In genomic region chr12:13024151-13024946, GRCh38 we compare ENCODE assay signal across 9 cellular contexts. TPM values are rescaled to one million over a fixed set of nuclear protein-coding genes. Genes with fewer than 3 reads are reported as not detected.
DNase-seq lines count a peak whose midpoint lies in the region; ATAC-seq and TF ChIP-seq lines count a peak whose summit lies in the region.
"Had no signal": no experiment of that assay in that cellular context is flagged by ENCODE, and none has a peak within 500 bp of the region (broad histone marks: within the 10 kb centered on the region; RNA-seq: fewer than 3 reads in every experiment).

No MANE protein-coding gene starts in this region.

- no peaks in the 10 kb centered on the region for H3F3A ChIP-seq in Loucy (ENCODE audit: low read depth)

- no peaks in the 10 kb centered on the region for H4K20me1 ChIP-seq in Loucy (ENCODE audit: insufficient read depth, low read length, poor library complexity, severe bottlenecking)

- H3K4me2 ChIP-seq in Loucy (ENCODE audit: low read depth, low read length, poor library complexity, severe bottlenecking), result no peak overlapping the region

- peaks cover 9% of the 10 kb centered on the region for H3K4me1 ChIP-seq in Loucy (ENCODE audit: insufficient read depth, low read length, poor library complexity, severe bottlenecking)

- no peak overlapping the region for H3K4me3 ChIP-seq in Loucy (ENCODE audit: low read length, poor library complexity, severe bottlenecking)

- H3K79me2 ChIP-seq in Loucy (ENCODE audit: insufficient read depth, low read length), result no peaks in the 10 kb centered on the region

- H3K9me2 ChIP-seq in Loucy (replicated peaks; ENCODE audit: low read depth, low read length), result no peaks in the 10 kb centered on the region

- no peaks in the 10 kb centered on the region for H3K9me3 ChIP-seq in Loucy (ENCODE audit: insufficient read depth, low read depth, low read length)

- H3K27me3 ChIP-seq in Loucy (ENCODE audit: insufficient read depth, low read length, poor library complexity, severe bottlenecking), result no peaks in the 10 kb centered on the region

- DNase-seq in DMS114 treated with DMSO at 0.1 percent for 48 hours (lab: John Stamatoyannopoulos, UW; ENCODE audit: unreplicated experiment) (peak; percentile 48), cerebellar cortex (ENCODE audit: low spot score) (peak; percentile 30), omental fat pad (ENCODE audit: low spot score) (no peak), NCI-H2196 treated with DMSO at 0.1 percent for 48 hours (lab: John Stamatoyannopoulos, UW; ENCODE audit: unreplicated experiment) (no peak), DMS153 (lab: John Stamatoyannopoulos, UW) (no peak)
- DNase-seq: activated CD8-positive, alpha-beta memory T cell treated with anti-CD3 and anti-CD28 coated beads, Interleukin-2, amount 10 ng/mL, durations not matched to agents 7 days and 5 days had no signal

- TF ChIP-seq CTCF in Loucy (conservative IDR thresholded peaks at IDR 0.05; ENCODE audit: low read length) (peak; percentile 72), omental fat pad (IDR thresholded peaks at IDR 0.05) (no peak)

- peak; percentile 57 for ATAC-seq in omental fat pad (ENCODE audit: low FRiP score)
- no peak for ATAC-seq in GM21360 (IDR thresholded peaks at IDR 0.05; ENCODE audit: unreplicated experiment)
- no peak for ATAC-seq in HG03469 (IDR thresholded peaks at IDR 0.05; ENCODE audit: unreplicated experiment)
- ATAC-seq: activated CD8-positive, alpha-beta memory T cell treated with anti-CD3 and anti-CD28 coated beads, Interleukin-2, amount 10 ng/mL, durations not matched to agents 7 days and 5 days had no signal

- no peak overlapping the region for H3K9ac ChIP-seq in Loucy (ENCODE audit: low read depth, low read length, poor library complexity, severe bottlenecking)

- H2AFZ ChIP-seq in Loucy (ENCODE audit: low read length), result no peak overlapping the region

- H3K36me3 ChIP-seq in Loucy (ENCODE audit: insufficient read depth, low read length), result no peaks in the 10 kb centered on the region

RNA-seq across cellular contexts. Expression of gene FAM234B, which starts 19.8 kb away (rescaled TPM):
- 10 to 100 TPM in 1 of 4 donors, 1 to 10 TPM in 3; 6.3 to 14.2 (median 7.5) TPM for total RNA-seq in omental fat pad

RNA-seq across cellular contexts. Expression of gene HEBP1, which starts 24.3 kb away (rescaled TPM):
- 10 to 100 TPM; 44.5 to 78.0 (median 49.0) TPM for total RNA-seq in omental fat pad

Comparison
In these comparisons a context has a peak if more than half of its experiments do, and no peak if none do; other contexts are left out.
1. DNase-seq: peak in DMS114 treated with DMSO at 0.1 percent for 48 hours (single experiment) and cerebellar cortex (single experiment); none in omental fat pad (single experiment), NCI-H2196 treated with DMSO at 0.1 percent for 48 hours (single experiment) and DMS153 (single experiment).